In genomic region chr10:110496553-110497437, GRCh38 we compare ENCODE assay signal across 8 cellular contexts. TPM values are rescaled to one million over a fixed set of nuclear protein-coding genes. Genes with fewer than 3 reads are reported as not detected.
A peak's percentile ranks its signal among the peaks of the same experiment; 100 is the strongest.
DNase-seq lines count a peak whose midpoint lies in the region; ATAC-seq, FAIRE-seq and TF ChIP-seq lines count a peak whose summit lies in the region.

No MANE protein-coding gene starts in this region.

- no peak for ATAC-seq in HG03159 (IDR thresholded peaks at IDR 0.05; ENCODE audit: unreplicated experiment)
- no peak for ATAC-seq in HG02840 (IDR thresholded peaks at IDR 0.05; ENCODE audit: low FRiP score, unreplicated experiment)

- dilution Hi-C loops in endothelial cell of umbilical vein (cut with MboI; ENCODE audit: extremely low pct_ligation_motif_present, low sequenced_read_pairs): no loop called here

- H3K9me3 ChIP-seq in SJCRH30 (replicated peaks): no peaks in the 10 kb centered on the region
- H3K9me3 ChIP-seq in endothelial cell of umbilical vein (replicated peaks; ENCODE audit: control insufficient read depth, insufficient read depth, low read length): no peaks in the 10 kb centered on the region
- H3K9me3 ChIP-seq in osteoblast (ENCODE audit: low read depth, low read length): no peaks in the 10 kb centered on the region

- intact Hi-C loops in endothelial cell of umbilical vein (cut with micrococcal nuclease): loop anchor here (1.0 to 5.0 kb wide), 8 partner anchors 36 to 185 kb away; no protein-coding TSS in a partner anchor

- FAIRE-seq in endothelial cell of umbilical vein (lab: Jason Lieb, UNC): peak; percentile 85

- H3K27me3 ChIP-seq in GM06990 (replicated peaks; ENCODE audit: control insufficient read depth, insufficient read depth, low read length) (no peaks in the 10 kb centered on the region), SJCRH30 (no peaks in the 10 kb centered on the region), endothelial cell of umbilical vein (ENCODE audit: control insufficient read depth in 2 of 2, insufficient read depth in 2 of 2, low read length in 2 of 2) (no peaks in the 10 kb centered on the region), osteoblast (ENCODE audit: insufficient read depth, low read length) (no peaks in the 10 kb centered on the region)

- no peaks in the 10 kb centered on the region for H4K20me1 ChIP-seq in endothelial cell of umbilical vein (replicated peaks; ENCODE audit: control insufficient read depth, extremely low read depth, insufficient read depth, low read length)
- peaks cover 21% of the 10 kb centered on the region for H4K20me1 ChIP-seq in osteoblast (ENCODE audit: insufficient read depth, low read length)

- CTCF ChIA-PET in endothelial cell of umbilical vein (lab: Charles Lee): interaction anchor here (0.6 to 16.9 kb wide), 11 partner anchors 38 to 186 kb away, joined by 3 to 268 read pairs (median 3); no protein-coding TSS in a partner anchor

- H3K79me2 ChIP-seq in endothelial cell of umbilical vein (ENCODE audit: control insufficient read depth, insufficient read depth, low read length) (peaks cover 49% of the 10 kb centered on the region), osteoblast (ENCODE audit: insufficient read depth, low read length) (peaks cover 76% of the 10 kb centered on the region)

- peaks cover 39% of the 10 kb centered on the region for H3K4me1 ChIP-seq in SJCRH30
- H3K4me1 ChIP-seq in endothelial cell of umbilical vein (ENCODE audit: control insufficient read depth, extremely low read depth, insufficient read depth, low read length): peaks cover 40% of the 10 kb centered on the region
- peaks cover 59% of the 10 kb centered on the region for H3K4me1 ChIP-seq in osteoblast (ENCODE audit: insufficient read depth, low read length)

- H3K4me3 ChIP-seq in GM06990 (replicated peaks; ENCODE audit: low read depth, low read length) (peak overlapping the region; percentile 89), SJCRH30 (peak overlapping the region; percentile 97), endothelial cell of umbilical vein (replicated peaks in 1 of 3; ENCODE audit: insufficient read depth in 1 of 3, low read depth in 1 of 3, low read length in 3 of 3) (peak overlapping the region; percentile 40 to 74 (median 58)), osteoblast (ENCODE audit: insufficient read depth, low read length) (peak overlapping the region; percentile 86)

- no peak for TF ChIP-seq POLR2A in endothelial cell of umbilical vein (IDR thresholded peaks at IDR 0.05; ENCODE audit: low read depth, low read length)

- H3K4me2 ChIP-seq in endothelial cell of umbilical vein (ENCODE audit: insufficient read depth, low read length) (peak overlapping the region; percentile 84), osteoblast (ENCODE audit: insufficient read depth, low read length) (peak overlapping the region; percentile 87)

- TSS peak; percentile 69 for BruUV-seq in endothelial cell of umbilical vein (replicated peaks; lab: Mats Ljungman, UMichigan)

- POLR2A ChIA-PET in endothelial cell of umbilical vein (lab: Charles Lee): interaction anchor here (0.6 to 1.5 kb wide), 6 partner anchors 17 to 190 kb away, joined by 3 to 7 read pairs (median 4); no protein-coding TSS in a partner anchor

- DNase-seq in GM06990 (ENCODE audit: extremely low read depth, insufficient read length): no peak
- peak; percentile 89 to 95 for DNase-seq in SJCRH30
- peak; percentile 62 for DNase-seq in endothelial cell of umbilical vein (ENCODE audit: low read depth, low spot score)
- peak; percentile 85 for DNase-seq in osteoblast (ENCODE audit: insufficient read length, low spot score, missing footprints)
- DNase-seq in NAMALWA (ENCODE audit: low spot score): no peak
- DNase-seq in SKM-1 treated with dmso at 0.1 percent for 144 hours (lab: John Stamatoyannopoulos, UW; ENCODE audit: unreplicated experiment): no peak

- TF ChIP-seq CTCF in GM06990 (IDR thresholded peaks at IDR 0.05; ENCODE audit: insufficient read depth, low read length, poor library complexity, severe bottlenecking): no peak
- TF ChIP-seq CTCF in endothelial cell of umbilical vein (IDR thresholded peaks at IDR 0.05; ENCODE audit: extremely low read depth in 1 of 2, insufficient read depth in 1 of 2, low read depth in 1 of 2, low read length in 2 of 2): no peak
- no peak for TF ChIP-seq CTCF in osteoblast (IDR thresholded peaks at IDR 0.05; ENCODE audit: extremely low read depth, low read depth, low read length)

- H3K9me1 ChIP-seq in endothelial cell of umbilical vein (replicated peaks; ENCODE audit: control insufficient read depth, extremely low read depth, insufficient read depth, low read length): no peaks in the 10 kb centered on the region

- H3K9ac ChIP-seq in endothelial cell of umbilical vein (replicated peaks; ENCODE audit: extremely low read depth, insufficient read depth, low read length): peak overlapping the region; percentile 96

- H3K27ac ChIP-seq in SJCRH30 (peak overlapping the region; percentile 90), endothelial cell of umbilical vein (ENCODE audit: insufficient read depth, low read depth, low read length) (peak overlapping the region; percentile 94), osteoblast (ENCODE audit: low read depth, low read length) (peak overlapping the region; percentile 97)

- no peak overlapping the region for H2AFZ ChIP-seq in endothelial cell of umbilical vein (ENCODE audit: low read depth, low read length)
- no peak overlapping the region for H2AFZ ChIP-seq in osteoblast (ENCODE audit: low read length)

- H3K36me3 ChIP-seq in GM06990 (ENCODE audit: control insufficient read depth, insufficient read depth, low read length): no peaks in the 10 kb centered on the region
- H3K36me3 ChIP-seq in SJCRH30: no peaks in the 10 kb centered on the region
- H3K36me3 ChIP-seq in endothelial cell of umbilical vein (ENCODE audit: control insufficient read depth in 2 of 2, extremely low read depth in 1 of 2, insufficient read depth in 2 of 2, low read length in 2 of 2): no peaks in the 10 kb centered on the region
- no peaks in the 10 kb centered on the region for H3K36me3 ChIP-seq in osteoblast (ENCODE audit: insufficient read depth, low read length)

TF ChIP-seq in endothelial cell of umbilical vein, 7 proteins besides CTCF, POLR2A, EP300 and RAD21:
- TF ChIP-seq FOS (IDR thresholded peaks at IDR 0.05; ENCODE audit: borderline replicate concordance, insufficient read depth, low read length) (peak; percentile 3), EZH2 (IDR thresholded peaks at IDR 0.05; ENCODE audit: borderline replicate concordance, low read depth, low read length, severe bottlenecking) (no peak)
TF ChIP-seq in endothelial cell of umbilical vein: peak in this region for 1.

RNA-seq across cellular contexts. Expression of gene DUSP5, which starts 0.9 kb away (rescaled TPM):
- 5.3 and 6.0 TPM in 2 replicates for total RNA-seq in SJCRH30 (2014; rRNA removed; shearing (Covaris generic))
- total RNA-seq in endothelial cell of umbilical vein (12.2 and 12.6 TPM in 2 replicates), osteoblast (8.5 and 10.1 TPM in 2 replicates)
- polyA plus RNA-seq in endothelial cell of umbilical vein: 17.5 and 25.2 TPM in 2 replicates
- polyA plus RNA-seq in endothelial cell of umbilical vein (2011; cell fraction: cytosol; rRNA removed): 24.1 and 27.8 TPM in 2 replicates
- 49.2 and 70.2 TPM in 2 replicates for polyA plus RNA-seq in endothelial cell of umbilical vein (2011; cell fraction: nucleus; rRNA removed)
- polyA plus RNA-seq in endothelial cell of umbilical vein (2012): 16.4 and 20.9 TPM in 2 replicates
- polyA minus RNA-seq in endothelial cell of umbilical vein: 29.2 and 38.4 TPM in 2 replicates
- polyA minus RNA-seq in endothelial cell of umbilical vein (2011; cell fraction: cytosol; rRNA and poly(A)+ RNA removed): 32.1 TPM
- 53.7 and 58.1 TPM in 2 replicates for polyA minus RNA-seq in endothelial cell of umbilical vein (2011; cell fraction: nucleus; rRNA and poly(A)+ RNA removed)

Comparison
In these comparisons a context has a peak if more than half of its experiments do, and no peak if none do; other contexts are left out.
1. DNase-seq: peak in SJCRH30 (2 of 2), endothelial cell of umbilical vein (single experiment) and osteoblast (single experiment); none in GM06990 (single experiment), NAMALWA (single experiment) and SKM-1 treated with dmso at 0.1 percent for 144 hours (single experiment).
2. Peak in every context shown above with its lines, with median percentiles within 50 percentile points of each other: H3K4me3 ChIP-seq and H3K27ac ChIP-seq.